Comparison of ENCODE assay signal across 8 cellular contexts in the genomic region with DNA sequence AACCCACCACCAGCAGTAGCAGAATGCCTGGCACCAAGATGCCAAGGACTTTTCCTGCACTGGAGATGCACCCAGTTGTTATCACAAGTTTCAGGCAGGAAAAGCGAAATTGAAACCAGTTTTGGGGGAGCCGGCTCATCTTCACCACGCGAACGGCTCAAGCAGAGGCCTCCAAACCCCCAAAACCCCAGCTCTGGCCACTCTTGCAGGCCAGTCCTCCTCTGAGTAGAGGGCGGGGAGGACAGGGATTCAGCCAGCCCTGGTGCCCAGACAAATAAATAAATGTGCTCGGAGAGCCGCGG. TPM values are rescaled to one million over a fixed set of nuclear protein-coding genes. Genes with fewer than 3 reads are reported as not detected.
DNase-seq lines count a peak whose midpoint lies in the region; ATAC-seq and TF ChIP-seq lines count a peak whose summit lies in the region.

No MANE protein-coding gene starts in this region.

- POLR2A ChIA-PET in T-cell (lab: Charles Lee): interaction anchor here (0.6 to 1.0 kb wide), 2 partner anchors 70 to 143 kb away, joined by 3 read pairs; no protein-coding TSS in a partner anchor

- peaks cover 16% of the 10 kb centered on the region for H3K4me1 ChIP-seq in mucosa of stomach (ENCODE audit: control insufficient read depth, insufficient read depth, low read length)

- H3K4me3 Mint-ChIP-seq in HFFc6 (peak overlapping the region; percentile 87), T-cell (peak overlapping the region; percentile 94 to 100 (median 98))
- H3K4me3 Mint-ChIP-seq in effector memory CD8-positive, alpha-beta T cell: peak overlapping the region; percentile 98 to 99

- no peaks in the 10 kb centered on the region for H3K36me3 ChIP-seq in mucosa of stomach (ENCODE audit: control insufficient read depth, insufficient read depth, low read length)

- H3K27me3 Mint-ChIP-seq in HFFc6 (ENCODE audit: insufficient read depth): peaks cover 1% of the 10 kb centered on the region; the same call in 1 of the 2 replicates
- H3K27me3 Mint-ChIP-seq in T-cell: no peaks in the 10 kb centered on the region
- H3K27me3 Mint-ChIP-seq in effector memory CD8-positive, alpha-beta T cell: no peaks in the 10 kb centered on the region

- peak; percentile 13 to 30 (median 23) for ATAC-seq in T-cell (replicated peaks in 1 of 4)
- ATAC-seq in effector memory CD8-positive, alpha-beta T cell (replicated peaks): peak; percentile 11
- ATAC-seq in HG02970 (IDR thresholded peaks at IDR 0.05; ENCODE audit: low FRiP score, unreplicated experiment): no peak

- H3K36me3 Mint-ChIP-seq in HFFc6 (ENCODE audit: low read depth): no peaks in the 10 kb centered on the region
- peaks cover 11% of the 10 kb centered on the region for H3K36me3 Mint-ChIP-seq in T-cell
- peaks cover 37% of the 10 kb centered on the region for H3K36me3 Mint-ChIP-seq in effector memory CD8-positive, alpha-beta T cell (ENCODE audit: insufficient read depth)

- H3K9ac ChIP-seq in mucosa of stomach (ENCODE audit: low read length): peak overlapping the region; percentile 76

- H3K9me3 Mint-ChIP-seq in HFFc6 (no peaks in the 10 kb centered on the region), T-cell (no peaks in the 10 kb centered on the region)
- H3K9me3 Mint-ChIP-seq in effector memory CD8-positive, alpha-beta T cell: no peaks in the 10 kb centered on the region

- TF ChIP-seq CTCF in GM12865 (IDR thresholded peaks at IDR 0.05; ENCODE audit: insufficient read depth, low read depth, low read length, missing control alignments) (no peak), HFFc6 (IDR thresholded peaks at IDR 0.05) (no peak)

- CTCF ChIA-PET in T-cell (lab: Charles Lee): interaction anchor here (0.7 to 4.4 kb wide), 15 partner anchors 33 to 1009 kb away, joined by 3 to 51 read pairs (median 3); a partner anchor contains a TSS

- H3K4me3 ChIP-seq in GM12865 (ENCODE audit: low read depth, low read length) (peak overlapping the region; percentile 88), mucosa of stomach (ENCODE audit: low read length) (peak overlapping the region; percentile 82)

- no peaks in the 10 kb centered on the region for H3K9me3 ChIP-seq in mucosa of stomach (ENCODE audit: control insufficient read depth, low read length)

- H3K4me1 Mint-ChIP-seq in HFFc6 (ENCODE audit: low read depth) (peaks cover 37% of the 10 kb centered on the region), T-cell (peaks cover 52 to 69% (median 61%) of the 10 kb centered on the region in 3 donors)
- peaks cover 40 to 52% of the 10 kb centered on the region in 2 donors for H3K4me1 Mint-ChIP-seq in effector memory CD8-positive, alpha-beta T cell (ENCODE audit: low read depth in 2 of 2)

- DNase-seq in GM12865 (ENCODE audit: low read depth) (peak; percentile 34), HFFc6 (no peak), T-cell (peak in 18 of 34 experiments; percentile 4 to 43 (median 25)), AG20443 (ENCODE audit: low spot score) (no peak), NCI-H1417 (lab: John Stamatoyannopoulos, UW) (no peak)
- DNase-seq in effector memory CD8-positive, alpha-beta T cell: peak in 2 of 3 experiments; percentile 19 to 34

- H3K27ac Mint-ChIP-seq in HFFc6 (peak overlapping the region; percentile 67), T-cell (peak overlapping the region; percentile 96 to 98)
- peak overlapping the region; percentile 98 to 99 for H3K27ac Mint-ChIP-seq in effector memory CD8-positive, alpha-beta T cell

- H3K27me3 ChIP-seq in mucosa of stomach (ENCODE audit: control insufficient read depth, insufficient read depth, low read length): no peaks in the 10 kb centered on the region

RNA-seq across cellular contexts. Expression of a gene that starts 0.3 kb away (rescaled TPM):
- total RNA-seq in HFFc6 (2021; fragmentation: NEBNext Ultra II Directional; extraction: Animal tissue kit (Norgen Biotek cat#: 25700)): 10 to 100 TPM; 34.1 to 46.5 (median 43.3) TPM
- 10 to 100 TPM; 61.7 to 97.2 (median 80.3) TPM for total RNA-seq in T-cell

RNA-seq across cellular contexts. Expression of a gene that starts 29.8 kb away (rescaled TPM):
- not detected for total RNA-seq in HFFc6 (2021; fragmentation: NEBNext Ultra II Directional; extraction: Animal tissue kit (Norgen Biotek cat#: 25700))
- not detected for total RNA-seq in T-cell

RNA-seq across cellular contexts. Expression of a gene that starts 30.3 kb away (rescaled TPM):
- under 1 TPM in 5 of 6 experiments, not detected in 1; 0.11 to 0.51 (median 0.25) TPM for total RNA-seq in HFFc6 (2021; fragmentation: NEBNext Ultra II Directional; extraction: Animal tissue kit (Norgen Biotek cat#: 25700))
- total RNA-seq in T-cell: 1 to 10 TPM in 3 of 5 donors, not detected in 2; 1.5 to 2.8 (median 1.9) TPM

RNA-seq across cellular contexts. Expression of a gene that starts 36.6 kb away (rescaled TPM):
- total RNA-seq in HFFc6 (2021; fragmentation: NEBNext Ultra II Directional; extraction: Animal tissue kit (Norgen Biotek cat#: 25700)): 10 to 100 TPM; 43.6 to 72.9 (median 58.4) TPM
- 10 to 100 TPM; 20.7 to 33.2 (median 26.2) TPM for total RNA-seq in T-cell

RNA-seq across cellular contexts. Expression of a gene that starts 51.7 kb away (rescaled TPM):
- 1 to 10 TPM; 3.1 to 4.7 (median 4.3) TPM for total RNA-seq in HFFc6 (2021; fragmentation: NEBNext Ultra II Directional; extraction: Animal tissue kit (Norgen Biotek cat#: 25700))
- 10 to 100 TPM in 4 of 5 donors, 1 to 10 TPM in 1; 8.8 to 31.6 (median 25.1) TPM for total RNA-seq in T-cell

Comparison
In these comparisons a context has a peak if more than half of its experiments do, and no peak if none do; other contexts are left out.
1. DNase-seq: peak in GM12865 (single experiment), T-cell (18 of 34) and effector memory CD8-positive, alpha-beta T cell (2 of 3); none in HFFc6 (single experiment), AG20443 (single experiment) and NCI-H1417 (0 of 3).
2. Peak in every context shown above with its lines, with median percentiles within 50 percentile points of each other: H3K27ac Mint-ChIP-seq and H3K4me3 Mint-ChIP-seq.